In genomic region chr3:159237221-159237620, GRCh38 we compare ENCODE assay signal across 16 cellular contexts.
"Had no signal": no experiment of that assay in that cellular context is flagged by ENCODE, and none has a peak within 500 bp of the region (broad histone marks: within the 10 kb centered on the region; RNA-seq: fewer than 3 reads in every experiment).

No MANE protein-coding gene starts in this region.

- H3K27ac Mint-ChIP-seq: activated CD4-positive, alpha-beta memory T cell treated with anti-CD3 and anti-CD28 coated beads, Interleukin-2, amount 10 ng/mL, durations not matched to agents 7 days and 5 days; activated naive CD4-positive, alpha-beta T cell treated with anti-CD3 and anti-CD28 coated beads, Interleukin-2, amount 50 U/mL, for 24 hours; neural progenitor cell; stimulated activated effector memory CD8-positive, alpha-beta T cell treated with anti-CD3 and anti-CD28 coated beads, Interleukin-12 subunit alpha, Interleukin-12 subunit beta, amount 100 ng/mL, for 72 hours had no signal

- H3K4me3 Mint-ChIP-seq: activated CD4-positive, alpha-beta memory T cell treated with anti-CD3 and anti-CD28 coated beads, Interleukin-2, amount 10 ng/mL, durations not matched to agents 7 days and 5 days; activated naive CD4-positive, alpha-beta T cell treated with anti-CD3 and anti-CD28 coated beads, Interleukin-2, amount 50 U/mL, for 24 hours; activated T-cell treated with anti-CD3 and anti-CD28 coated beads, Interleukin-2, amount 50 U/mL, for 4 hours; neural progenitor cell; stimulated activated effector memory CD8-positive, alpha-beta T cell treated with anti-CD3 and anti-CD28 coated beads, Interleukin-12 subunit alpha, Interleukin-12 subunit beta, amount 100 ng/mL, for 72 hours had no signal

- ATAC-seq: activated T-cell treated with anti-CD3 and anti-CD28 coated beads, Interleukin-2, amount 50 U/mL, for 4 hours; body of pancreas; sciatic nerve; stimulated activated effector memory CD8-positive, alpha-beta T cell treated with anti-CD3 and anti-CD28 coated beads, Interleukin-12 subunit alpha, Interleukin-12 subunit beta, amount 100 ng/mL, for 72 hours had no signal

- H3K4me3 ChIP-seq: adrenal gland, body of pancreas, coronary artery, neural progenitor cell, ovary had no signal

- H3K9me3 Mint-ChIP-seq: activated CD4-positive, alpha-beta memory T cell treated with anti-CD3 and anti-CD28 coated beads, Interleukin-2, amount 10 ng/mL, durations not matched to agents 7 days and 5 days; activated naive CD4-positive, alpha-beta T cell treated with anti-CD3 and anti-CD28 coated beads, Interleukin-2, amount 50 U/mL, for 24 hours; activated T-cell treated with anti-CD3 and anti-CD28 coated beads, Interleukin-2, amount 50 U/mL, for 4 hours; neural progenitor cell had no signal

- DNase-seq: activated CD4-positive, alpha-beta memory T cell treated with anti-CD3 and anti-CD28 coated beads, Interleukin-2, amount 10 ng/mL, durations not matched to agents 7 days and 5 days; activated effector memory CD4-positive, alpha-beta T cell treated with anti-CD3 and anti-CD28 coated beads, Interleukin-2, amount 50 U/mL, for 16 hours; activated T-cell treated with anti-CD3 and anti-CD28 coated beads, Interleukin-2, amount 50 U/mL, for 4 hours; adrenal gland; body of pancreas; central memory CD4-positive, alpha-beta T cell; effector CD4-positive, alpha-beta T cell; head of caudate nucleus; ovary; stimulated activated CD4-positive, alpha-beta T cell treated with anti-CD3 and anti-CD28 coated beads, Interleukin-12 subunit alpha, Interleukin-12 subunit beta, amount 100 ng/mL, for 4 hours; stimulated activated CD4-positive, alpha-beta T cell treated with anti-CD3 and anti-CD28 coated beads, Interleukin-2, amount 100 ng/mL, for 24 hours had no signal

- H3K36me3 Mint-ChIP-seq: activated naive CD4-positive, alpha-beta T cell treated with anti-CD3 and anti-CD28 coated beads, Interleukin-2, amount 50 U/mL, for 24 hours; neural progenitor cell; stimulated activated effector memory CD8-positive, alpha-beta T cell treated with anti-CD3 and anti-CD28 coated beads, Interleukin-12 subunit alpha, Interleukin-12 subunit beta, amount 100 ng/mL, for 72 hours had no signal

- H3K4me1 Mint-ChIP-seq: activated CD4-positive, alpha-beta memory T cell treated with anti-CD3 and anti-CD28 coated beads, Interleukin-2, amount 10 ng/mL, durations not matched to agents 7 days and 5 days; activated naive CD4-positive, alpha-beta T cell treated with anti-CD3 and anti-CD28 coated beads, Interleukin-2, amount 50 U/mL, for 24 hours; stimulated activated effector memory CD8-positive, alpha-beta T cell treated with anti-CD3 and anti-CD28 coated beads, Interleukin-12 subunit alpha, Interleukin-12 subunit beta, amount 100 ng/mL, for 72 hours had no signal
